In the genomic region with DNA sequence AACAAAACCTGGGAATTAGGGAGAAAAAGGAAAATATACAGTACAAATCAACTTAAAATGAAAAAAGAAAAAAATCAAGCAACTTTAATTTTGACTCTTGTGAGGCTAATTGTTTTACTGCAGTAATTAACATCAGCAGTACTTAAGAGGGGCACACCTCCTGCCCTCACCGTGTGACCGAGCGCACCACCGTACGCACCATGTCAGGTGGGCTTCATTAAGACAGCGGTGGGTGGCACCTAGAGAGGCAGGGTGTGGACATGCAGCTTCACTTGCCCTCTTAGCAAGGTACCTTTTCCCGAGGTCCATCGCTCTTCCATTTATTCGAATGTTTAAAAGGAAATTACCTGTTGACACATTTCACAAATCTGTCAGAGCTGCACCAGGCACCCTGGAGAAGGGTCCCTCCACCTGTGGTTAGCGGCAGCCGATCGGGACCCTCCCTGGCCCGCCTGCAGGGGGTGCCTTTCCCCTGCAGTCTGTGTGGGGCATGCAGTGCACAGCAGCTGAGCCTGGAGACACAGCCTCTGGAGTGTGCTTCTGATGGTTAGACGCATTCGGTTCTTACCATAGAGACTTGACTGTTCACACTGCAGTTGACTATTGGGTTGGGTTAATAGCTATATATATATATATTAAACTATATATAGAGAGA, we compare ENCODE assay signal across 15 cellular contexts.
DNase-seq lines count a peak whose midpoint lies in the region; FAIRE-seq and TF ChIP-seq lines count a peak whose summit lies in the region.
"Had no signal": no experiment of that assay in that cellular context is flagged by ENCODE, and none has a peak within 500 bp of the region (broad histone marks: within the 10 kb centered on the region; RNA-seq: fewer than 3 reads in every experiment).

No MANE protein-coding gene starts in this region.

- no peak overlapping the region for H2AFZ ChIP-seq in SK-N-SH (ENCODE audit: low read depth)
- no peak overlapping the region for H2AFZ ChIP-seq in hepatocyte

- H3K36me3 ChIP-seq in SK-N-SH (replicated peaks in 1 of 2; ENCODE audit: control insufficient read depth in 1 of 2, insufficient read depth in 2 of 2, low read length in 1 of 2): peaks cover 17 to 18% of the 10 kb centered on the region in 2 experiments
- no peaks in the 10 kb centered on the region for H3K36me3 ChIP-seq in hepatocyte (replicated peaks; ENCODE audit: insufficient read depth, low read depth)
- H3K36me3 ChIP-seq in colonic mucosa: no peaks in the 10 kb centered on the region

- no peak for FAIRE-seq in RCC 7860 (lab: Jason Lieb, UNC)
- FAIRE-seq: GM18507 had no signal

- peak overlapping the region; percentile 28 to 83 (median 56) for H3K27ac Mint-ChIP-seq in immature natural killer cell
- H3K27ac Mint-ChIP-seq in activated T-helper 1 cell treated with anti-CD3 and anti-CD28 coated beads, Interleukin-12 subunit alpha, Interleukin-12 subunit beta, Interleukin-2, Interleukin-4 antibody, amounts not matched to agents 30 ng/mL and 10 ng/mL and 1 ng/mL, durations not matched to agents 14 hours and 24 hours and 36 hours: no peak overlapping the region
- H3K27ac Mint-ChIP-seq: activated CD8-positive, alpha-beta T cell treated with anti-CD3 and anti-CD28 coated beads, Interleukin-2, amount 10 ng/mL, durations not matched to agents 7 days and 5 days; activated naive CD4-positive, alpha-beta T cell treated with anti-CD3 and anti-CD28 coated beads, Interleukin-2, amount 10 ng/mL, durations not matched to agents 7 days and 5 days; T-helper 1 cell treated with Interleukin-12 subunit alpha and Interleukin-12 subunit beta and Interleukin-4 antibody, amounts not matched to agents 30 μg/mL and 1 μg/mL, for 36 hours had no signal

- no peak for TF ChIP-seq EP300 in SK-N-SH (IDR thresholded peaks at IDR 0.05; ENCODE audit: borderline replicate concordance in 1 of 2, low read depth in 1 of 2, low read length in 1 of 2)

- CTCF ChIA-PET in AG04450 (lab: Charles Lee): interaction anchor here (1.0 kb wide), 1 partner anchor 93 kb away, joined by 3 read pairs; no protein-coding TSS in a partner anchor
- CTCF ChIA-PET in SK-N-SH (lab: Yijun Ruan, JAX): interaction anchor here (0.7 to 1.8 kb wide), 8 partner anchors 10 to 459 kb away, joined by 3 to 6 read pairs (median 3); no protein-coding TSS in a partner anchor

- peaks cover 16 to 17% of the 10 kb centered on the region in 2 donors for H3K4me1 Mint-ChIP-seq in immature natural killer cell
- peaks cover 5% of the 10 kb centered on the region for H3K4me1 Mint-ChIP-seq in activated T-helper 1 cell treated with anti-CD3 and anti-CD28 coated beads, Interleukin-12 subunit alpha, Interleukin-12 subunit beta, Interleukin-2, Interleukin-4 antibody, amounts not matched to agents 30 ng/mL and 10 ng/mL and 1 ng/mL, durations not matched to agents 14 hours and 24 hours and 36 hours (ENCODE audit: low read depth)

- peak; percentile 63 for TF ChIP-seq RAD21 in SK-N-SH (IDR thresholded peaks at IDR 0.05; ENCODE audit: low read length)

- H3K27me3 ChIP-seq in AG04450 (ENCODE audit: control insufficient read depth, insufficient read depth, low read length) (no peaks in the 10 kb centered on the region), SK-N-SH (ENCODE audit: insufficient read depth) (no peaks in the 10 kb centered on the region), hepatocyte (no peaks in the 10 kb centered on the region), colonic mucosa (no peaks in the 10 kb centered on the region)
- H3K27me3 ChIP-seq: stomach had no signal

- H3K9me3 ChIP-seq in AG04450 (ENCODE audit: control insufficient read depth, insufficient read depth, low read length) (no peaks in the 10 kb centered on the region; the same call in 1 of the 2 replicates), SK-N-SH (no peaks in the 10 kb centered on the region), hepatocyte (ENCODE audit: low read depth) (no peaks in the 10 kb centered on the region), colonic mucosa (no peaks in the 10 kb centered on the region)
- H3K9me3 ChIP-seq: stomach had no signal

- H3K27me3 Mint-ChIP-seq in immature natural killer cell (ENCODE audit: low read depth in 3 of 3): peaks cover 0 to 8% (median 5%) of the 10 kb centered on the region in 3 donors
- H3K27me3 Mint-ChIP-seq in activated T-helper 1 cell treated with anti-CD3 and anti-CD28 coated beads, Interleukin-12 subunit alpha, Interleukin-12 subunit beta, Interleukin-2, Interleukin-4 antibody, amounts not matched to agents 30 ng/mL and 10 ng/mL and 1 ng/mL, durations not matched to agents 14 hours and 24 hours and 36 hours (ENCODE audit: insufficient read depth): no peaks in the 10 kb centered on the region
- H3K27me3 Mint-ChIP-seq: activated naive CD4-positive, alpha-beta T cell treated with anti-CD3 and anti-CD28 coated beads, Interleukin-2, amount 10 ng/mL, durations not matched to agents 7 days and 5 days had no signal

- POLR2A ChIA-PET in AG04450 (lab: Yijun Ruan, JAX): no interaction called here
- POLR2A ChIA-PET in SK-N-SH (lab: Yijun Ruan, JAX): no interaction called here

- intact Hi-C loops in activated T-helper 1 cell treated with anti-CD3 and anti-CD28 coated beads, Interleukin-12 subunit alpha, Interleukin-12 subunit beta, Interleukin-2, Interleukin-4 antibody, amounts not matched to agents 30 ng/mL and 10 ng/mL and 1 ng/mL, durations not matched to agents 14 hours and 24 hours and 36 hours (cut with micrococcal nuclease): no loop called here
- intact Hi-C loops in colonic mucosa (cut with DNase I): no loop called here

- H3K9ac ChIP-seq in SK-N-SH (no peak overlapping the region), colonic mucosa (ENCODE audit: low read depth in 2 of 2, low read length in 2 of 2) (no peak overlapping the region)

- H3K36me3 Mint-ChIP-seq in immature natural killer cell: peaks cover 21 to 43% (median 34%) of the 10 kb centered on the region in 3 donors
- peaks cover 18% of the 10 kb centered on the region for H3K36me3 Mint-ChIP-seq in activated T-helper 1 cell treated with anti-CD3 and anti-CD28 coated beads, Interleukin-12 subunit alpha, Interleukin-12 subunit beta, Interleukin-2, Interleukin-4 antibody, amounts not matched to agents 30 ng/mL and 10 ng/mL and 1 ng/mL, durations not matched to agents 14 hours and 24 hours and 36 hours (ENCODE audit: low read depth)

- no peaks in the 10 kb centered on the region for H3K9me3 Mint-ChIP-seq in immature natural killer cell
- no peaks in the 10 kb centered on the region for H3K9me3 Mint-ChIP-seq in activated T-helper 1 cell treated with anti-CD3 and anti-CD28 coated beads, Interleukin-12 subunit alpha, Interleukin-12 subunit beta, Interleukin-2, Interleukin-4 antibody, amounts not matched to agents 30 ng/mL and 10 ng/mL and 1 ng/mL, durations not matched to agents 14 hours and 24 hours and 36 hours
- H3K9me3 Mint-ChIP-seq: activated naive CD4-positive, alpha-beta T cell treated with anti-CD3 and anti-CD28 coated beads, Interleukin-2, amount 10 ng/mL, durations not matched to agents 7 days and 5 days; T-helper 1 cell treated with Interleukin-12 subunit alpha and Interleukin-12 subunit beta and Interleukin-4 antibody, amounts not matched to agents 30 μg/mL and 1 μg/mL, for 36 hours had no signal

- peak; percentile 16; the same call in 1 of the 2 replicates for TF ChIP-seq CTCF in AG04450 (IDR thresholded peaks at IDR 0.05; ENCODE audit: low read depth, low read length)
- 0 out of 2 replicates have a peak, but pooled peaks have one; percentile 13 for TF ChIP-seq CTCF in GM12874 (IDR thresholded peaks at IDR 0.05; ENCODE audit: insufficient read depth, low read depth, low read length)
- peak; percentile 31 for TF ChIP-seq CTCF in SK-N-SH (IDR thresholded peaks at IDR 0.05)
- TF ChIP-seq CTCF in hepatocyte (IDR thresholded peaks at IDR 0.05; ENCODE audit: poor library complexity): no peak
- no peak for TF ChIP-seq CTCF in colonic mucosa (IDR thresholded peaks at IDR 0.05)

- H4K20me1 ChIP-seq in SK-N-SH (ENCODE audit: insufficient read depth) (peaks cover 5% of the 10 kb centered on the region; the same call in 1 of the 2 replicates), hepatocyte (ENCODE audit: insufficient read depth, poor library complexity, severe bottlenecking) (peaks cover 4% of the 10 kb centered on the region)

- H3F3A ChIP-seq in SK-N-SH (replicated peaks; ENCODE audit: insufficient read depth): peaks cover 32% of the 10 kb centered on the region

- H3K4me1 ChIP-seq in SK-N-SH (ENCODE audit: control insufficient read depth in 1 of 2, insufficient read depth in 2 of 2, low read depth in 1 of 2, low read length in 1 of 2) (peaks cover 16 to 19% of the 10 kb centered on the region in 2 experiments; a peak in 3 of 4 replicates), hepatocyte (ENCODE audit: insufficient read depth) (no peaks in the 10 kb centered on the region), colonic mucosa (no peaks in the 10 kb centered on the region)

- H3K79me2 ChIP-seq in SK-N-SH (ENCODE audit: insufficient read depth) (peaks cover 7% of the 10 kb centered on the region; the same call in 1 of the 2 replicates), hepatocyte (peaks cover 11% of the 10 kb centered on the region)

- H3K9me2 ChIP-seq in SK-N-SH: no peaks in the 10 kb centered on the region
- H3K9me2 ChIP-seq in hepatocyte (replicated peaks; ENCODE audit: insufficient read depth): no peaks in the 10 kb centered on the region

- H3K27ac ChIP-seq in AG04450 (ENCODE audit: low read depth, low read length) (no peak overlapping the region), SK-N-SH (ENCODE audit: low read depth in 2 of 2, low read length in 1 of 2) (no peak overlapping the region), hepatocyte (no peak overlapping the region), colonic mucosa (no peak overlapping the region)
- H3K27ac ChIP-seq: stomach had no signal

- DNase-seq in AG04450 (ENCODE audit: low read depth, low spot score) (no peak), SK-N-SH (peak; percentile 58), immature natural killer cell (no peak), hepatocyte (ENCODE audit: low spot score) (no peak), RCC 7860 (ENCODE audit: low spot score) (no peak), colonic mucosa (no peak)
- DNase-seq in activated T-helper 1 cell treated with anti-CD3 and anti-CD28 coated beads, Interleukin-12 subunit alpha, Interleukin-12 subunit beta, Interleukin-2, Interleukin-4 antibody, amounts not matched to agents 30 ng/mL and 10 ng/mL and 1 ng/mL, durations not matched to agents 14 hours and 24 hours and 36 hours (ENCODE audit: low spot score): no peak
- DNase-seq: activated CD8-positive, alpha-beta T cell treated with anti-CD3 and anti-CD28 coated beads, Interleukin-2, amount 10 ng/mL, durations not matched to agents 7 days and 5 days; activated naive CD4-positive, alpha-beta T cell treated with anti-CD3 and anti-CD28 coated beads, Interleukin-2, amount 10 ng/mL, durations not matched to agents 7 days and 5 days; COR-L47; MM.1S; stomach had no signal

- H3K4me2 ChIP-seq in SK-N-SH (no peak overlapping the region), hepatocyte (no peak overlapping the region)

- no peak overlapping the region for H3K4me3 Mint-ChIP-seq in immature natural killer cell
- no peak overlapping the region for H3K4me3 Mint-ChIP-seq in activated T-helper 1 cell treated with anti-CD3 and anti-CD28 coated beads, Interleukin-12 subunit alpha, Interleukin-12 subunit beta, Interleukin-2, Interleukin-4 antibody, amounts not matched to agents 30 ng/mL and 10 ng/mL and 1 ng/mL, durations not matched to agents 14 hours and 24 hours and 36 hours
- H3K4me3 Mint-ChIP-seq: activated CD8-positive, alpha-beta T cell treated with anti-CD3 and anti-CD28 coated beads, Interleukin-2, amount 10 ng/mL, durations not matched to agents 7 days and 5 days; activated naive CD4-positive, alpha-beta T cell treated with anti-CD3 and anti-CD28 coated beads, Interleukin-2, amount 10 ng/mL, durations not matched to agents 7 days and 5 days; T-helper 1 cell treated with Interleukin-12 subunit alpha and Interleukin-12 subunit beta and Interleukin-4 antibody, amounts not matched to agents 30 μg/mL and 1 μg/mL, for 36 hours had no signal

- 85% methylated on average over 15 of the region's 15 CpGs for WGBS in SK-N-SH (ENCODE audit: low lambda C conversion rate)
- 91% methylated on average over 15 of the region's 15 CpGs for WGBS in hepatocyte (ENCODE audit: low lambda C conversion rate, missing lambda C conversion rate)

- no peak overlapping the region for H3K4me3 ChIP-seq in AG04450 (ENCODE audit: low read depth, low read length)
- H3K4me3 ChIP-seq in SK-N-SH (ENCODE audit: low read depth in 2 of 2, low read length in 1 of 2): no peak overlapping the region
- no peak overlapping the region for H3K4me3 ChIP-seq in hepatocyte
- no peak overlapping the region for H3K4me3 ChIP-seq in colonic mucosa
- H3K4me3 ChIP-seq: stomach had no signal

Comparison
In these comparisons a context has a peak if more than half of its experiments do, and no peak if none do; other contexts are left out.
1. CTCF ChIP-seq: peak in AG04450 (single experiment), GM12874 (single experiment) and SK-N-SH (single experiment); none in hepatocyte (single experiment) and colonic mucosa (single experiment).